14 cellular contexts compared by ENCODE assay signal in genomic region chr1:155831279-155831976, GRCh38. TPM values are rescaled to one million over a fixed set of nuclear protein-coding genes. Genes with fewer than 3 reads are reported as not detected.
A peak's percentile ranks its signal among the peaks of the same experiment; 100 is the strongest.
DNase-seq lines count a peak whose midpoint lies in the region; ATAC-seq and TF ChIP-seq lines count a peak whose summit lies in the region.
"Had no signal": no experiment of that assay in that cellular context is flagged by ENCODE, and none has a peak within 500 bp of the region (broad histone marks: within the 10 kb centered on the region; RNA-seq: fewer than 3 reads in every experiment).

No MANE protein-coding gene starts in this region.

- no peaks in the 10 kb centered on the region for H4K20me1 ChIP-seq in Karpas-422 (ENCODE audit: insufficient read depth, low read depth, low read length)

- peaks cover 0 to 16% (median 6%) of the 10 kb centered on the region in 12 donors for H3K4me1 ChIP-seq in heart left ventricle
- H3K4me1 ChIP-seq in right cardiac atrium (ENCODE audit: control insufficient read depth, insufficient read depth, low read length): peaks cover 3% of the 10 kb centered on the region
- peaks cover 8% of the 10 kb centered on the region for H3K4me1 ChIP-seq in Karpas-422 (ENCODE audit: low read length)
- H3K4me1 ChIP-seq in esophagus muscularis mucosa: peaks cover 0 to 10% (median 7%) of the 10 kb centered on the region in 4 donors
- peaks cover 0 to 7% (median 0%) of the 10 kb centered on the region in 4 donors for H3K4me1 ChIP-seq in stomach

- TF ChIP-seq POLR2A in heart left ventricle (IDR thresholded peaks at IDR 0.05): no peak
- TF ChIP-seq POLR2A in esophagus muscularis mucosa (IDR thresholded peaks at IDR 0.05; ENCODE audit: low read depth): no peak
- no peak for TF ChIP-seq POLR2A in stomach (IDR thresholded peaks at IDR 0.05)

- TF ChIP-seq EP300 in esophagus muscularis mucosa (IDR thresholded peaks at IDR 0.05) (no peak), stomach (IDR thresholded peaks at IDR 0.05) (no peak)

- 84 to 92% (median 90%) methylated on average over 7 of the region's 7 CpGs for WGBS in heart left ventricle, 4 donors
- WGBS in right cardiac atrium: 95% methylated on average over 7 of the region's 7 CpGs
- 94% methylated on average over 7 of the region's 7 CpGs for WGBS in esophagus muscularis mucosa
- 94 to 98% (median 97%) methylated on average over 7 of the region's 7 CpGs for WGBS in stomach, 5 donors

- DNase-seq in heart left ventricle (no peak), right cardiac atrium (no peak), Karpas-422 (peak; percentile 39), esophagus muscularis mucosa (ENCODE audit: extremely low spot score) (peak; percentile 42), stomach (no peak), DMS153 treated with DMSO at 0.1 percent for 48 hours (lab: John Stamatoyannopoulos, UW; ENCODE audit: unreplicated experiment) (no peak), kidney tubule cell (ENCODE audit: low spot score) (no peak)
- DNase-seq: C1 segment of cervical spinal cord; CD4-positive, alpha-beta memory T cell; DMS153; DND-41; GF-D8; HCEC 1CT had no signal

- H3K27ac ChIP-seq in heart left ventricle: no peak overlapping the region
- no peak overlapping the region for H3K27ac ChIP-seq in right cardiac atrium (ENCODE audit: low read length)
- no peak overlapping the region for H3K27ac ChIP-seq in Karpas-422 (ENCODE audit: low read length)
- H3K27ac ChIP-seq in esophagus muscularis mucosa (replicated peaks in 1 of 4): no peak overlapping the region
- no peak overlapping the region for H3K27ac ChIP-seq in stomach

- no peaks in the 10 kb centered on the region for H3K27me3 ChIP-seq in heart left ventricle
- no peaks in the 10 kb centered on the region for H3K27me3 ChIP-seq in right cardiac atrium (ENCODE audit: control insufficient read depth, insufficient read depth)
- H3K27me3 ChIP-seq in Karpas-422 (ENCODE audit: low read length): no peaks in the 10 kb centered on the region
- no peaks in the 10 kb centered on the region for H3K27me3 ChIP-seq in esophagus muscularis mucosa
- H3K27me3 ChIP-seq in stomach: no peaks in the 10 kb centered on the region

- H3K36me3 ChIP-seq in heart left ventricle (peaks cover 0 to 17% (median 9%) of the 10 kb centered on the region in 9 donors), Karpas-422 (ENCODE audit: insufficient read depth, low read length) (no peaks in the 10 kb centered on the region), esophagus muscularis mucosa (peaks cover 0 to 4% (median 2%) of the 10 kb centered on the region in 4 donors), stomach (peaks cover under 1 to 26% (median 6%) of the 10 kb centered on the region in 4 donors)

- peaks cover 44% of the 10 kb centered on the region for H3K79me2 ChIP-seq in Karpas-422 (ENCODE audit: low read length)

- no peak overlapping the region for H3K9ac ChIP-seq in Karpas-422 (ENCODE audit: low read length)

- ATAC-seq in heart left ventricle (peak in 3 of 4 donors; percentile 38 to 62 (median 59)), right cardiac atrium (no peak)
- ATAC-seq: HepG2 had no signal

- no peak overlapping the region for H3K4me2 ChIP-seq in Karpas-422 (ENCODE audit: low read depth, low read length, poor library complexity, severe bottlenecking)

- H3K4me3 ChIP-seq in heart left ventricle (no peak overlapping the region), right cardiac atrium (ENCODE audit: low read length) (no peak overlapping the region), Karpas-422 (ENCODE audit: low read length) (no peak overlapping the region), esophagus muscularis mucosa (no peak overlapping the region), stomach (no peak overlapping the region)

- no peak for TF ChIP-seq CTCF in heart left ventricle (IDR thresholded peaks at IDR 0.05)
- TF ChIP-seq CTCF in esophagus muscularis mucosa (IDR thresholded peaks at IDR 0.05): no peak
- TF ChIP-seq CTCF in stomach (IDR thresholded peaks at IDR 0.05): no peak

- no peaks in the 10 kb centered on the region for H3K9me3 ChIP-seq in heart left ventricle
- no peaks in the 10 kb centered on the region for H3K9me3 ChIP-seq in right cardiac atrium (ENCODE audit: control insufficient read depth, low read length)
- no peaks in the 10 kb centered on the region for H3K9me3 ChIP-seq in Karpas-422 (ENCODE audit: low read length)
- H3K9me3 ChIP-seq in esophagus muscularis mucosa: no peaks in the 10 kb centered on the region
- no peaks in the 10 kb centered on the region for H3K9me3 ChIP-seq in stomach

- H2AFZ ChIP-seq in Karpas-422 (ENCODE audit: low read length): no peak overlapping the region

- H3K9me2 ChIP-seq in Karpas-422 (replicated peaks; ENCODE audit: insufficient read depth, low read length): no peaks in the 10 kb centered on the region

- intact Hi-C loops in heart left ventricle (cut with DNase I): no loop called here
- intact Hi-C loops in right cardiac atrium (cut with DNase I): no loop called here
- intact Hi-C loops in esophagus muscularis mucosa (cut with DNase I): no loop called here
- intact Hi-C loops in stomach (cut with DNase I; ENCODE audit: low total_unique reads): no loop called here

RNA-seq across cellular contexts. Expression of gene GON4L, which starts 25.6 kb away (rescaled TPM):
- total RNA-seq in heart left ventricle: 10 to 100 TPM; 16.2 to 38.0 (median 23.4) TPM
- 10 to 100 TPM; 10.9 to 15.8 TPM for polyA plus RNA-seq in heart left ventricle
- 10 to 100 TPM; 24.4 to 30.2 (median 27.1) TPM for total RNA-seq in right cardiac atrium
- 13.8 TPM for polyA plus RNA-seq in right cardiac atrium
- 32.9 and 40.3 TPM in 2 replicates for total RNA-seq in Karpas-422 (2014; rRNA removed; shearing (Covaris generic); ENCODE audit: low replicate concordance)
- 10 to 100 TPM; 26.5 to 49.8 (median 28.3) TPM for total RNA-seq in esophagus muscularis mucosa
- total RNA-seq in stomach: 10 to 100 TPM; 29.0 to 68.7 (median 57.2) TPM
- 10 to 100 TPM in 2 of 3 donors, 1 to 10 TPM in 1; 9.3 to 14.5 (median 11.0) TPM for polyA plus RNA-seq in stomach

RNA-seq across cellular contexts. Expression of gene SYT11, which starts 27.9 kb away (rescaled TPM):
- total RNA-seq in heart left ventricle: 10 to 100 TPM; 10.7 to 26.3 (median 16.0) TPM
- 10 to 100 TPM in 1 of 2 donors, 1 to 10 TPM in 1; 2.2 to 15.1 TPM for polyA plus RNA-seq in heart left ventricle
- total RNA-seq in right cardiac atrium: 10 to 100 TPM; 11.4 to 15.4 (median 14.4) TPM
- 4.7 TPM for polyA plus RNA-seq in right cardiac atrium
- total RNA-seq in Karpas-422 (2014; rRNA removed; shearing (Covaris generic); ENCODE audit: low replicate concordance): 40.8 and 51.2 TPM in 2 replicates
- 10 to 100 TPM in 3 of 4 donors, 1 to 10 TPM in 1; 8.3 to 25.2 (median 20.3) TPM for total RNA-seq in esophagus muscularis mucosa
- total RNA-seq in stomach: 10 to 100 TPM in 1 of 5 donors, 1 to 10 TPM in 4; 1.3 to 12.9 (median 3.5) TPM
- 1 to 10 TPM in 2 of 3 donors, under 1 TPM in 1; 0.76 to 1.9 (median 1.1) TPM for polyA plus RNA-seq in stomach

Comparison
In these comparisons a context has a peak if more than half of its experiments do, and no peak if none do; other contexts are left out.
1. ATAC-seq: peak in heart left ventricle (3 of 4); none in right cardiac atrium (0 of 2).
2. DNase-seq: peak in Karpas-422 (single experiment) and esophagus muscularis mucosa (single experiment); none in heart left ventricle (0 of 5), right cardiac atrium (0 of 3), stomach (single experiment), DMS153 treated with DMSO at 0.1 percent for 48 hours (single experiment) and kidney tubule cell (single experiment).